ENCODE assay signal across 7 cellular contexts in the genomic region with DNA sequence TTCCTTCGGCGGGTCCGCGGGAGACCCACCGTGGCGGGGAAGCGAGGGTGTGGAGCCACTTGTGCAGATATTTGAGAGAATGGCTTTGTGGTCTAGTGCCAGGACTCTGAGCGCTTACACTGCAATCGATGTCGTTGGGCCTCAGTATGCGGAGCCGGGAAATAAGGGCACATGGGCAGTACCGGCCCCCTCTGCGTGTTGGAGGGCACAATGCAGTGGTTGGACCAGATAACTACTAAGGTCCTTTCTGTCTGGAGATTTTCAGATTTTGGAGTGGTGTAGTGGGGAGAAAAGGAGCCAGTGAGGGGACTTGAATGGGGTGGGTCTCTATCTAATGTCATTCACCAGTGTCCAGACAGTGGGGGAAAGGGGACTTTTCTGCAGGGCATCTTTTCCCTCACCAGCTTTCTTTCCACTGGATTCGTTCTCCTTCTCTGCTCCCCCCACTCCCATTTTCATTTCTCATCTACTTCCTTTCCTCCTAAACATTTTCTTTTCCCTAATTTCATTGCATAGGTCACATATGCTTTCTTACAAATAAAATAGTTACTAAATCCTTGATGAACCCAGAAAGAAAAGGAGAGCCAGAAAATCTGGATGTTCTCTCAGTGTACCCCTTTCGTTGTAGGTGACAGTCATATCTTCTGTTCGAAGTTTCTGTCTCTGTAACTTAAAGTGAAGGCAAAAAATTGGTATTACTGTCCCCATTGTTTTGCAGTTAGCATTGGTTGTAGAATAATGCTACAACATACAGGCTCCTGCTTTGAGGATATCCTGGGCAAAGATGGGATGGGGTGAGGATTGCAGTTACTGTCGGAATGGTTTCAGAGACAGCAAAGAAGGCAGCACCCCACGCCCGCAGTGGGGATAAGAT. TPM values are rescaled to one million over a fixed set of nuclear protein-coding genes. Genes with fewer than 3 reads are reported as not detected.
DNase-seq lines count a peak whose midpoint lies in the region; ATAC-seq and TF ChIP-seq lines count a peak whose summit lies in the region.

No MANE protein-coding gene starts in this region.

- 48% methylated on average over 13 of the region's 20 CpGs for WGBS in mammary epithelial cell (ENCODE audit: low coverage, missing lambda C conversion rate)

- in situ Hi-C loops in mammary epithelial cell (cut with MboI; ENCODE audit: low sequenced_read_pairs in 2 of 2), result loop anchor here in 1 of 2 donors (5.0 kb wide), 1 partner anchor 123 kb away; no protein-coding TSS in a partner anchor

- intact Hi-C loops in mammary epithelial cell (cut with micrococcal nuclease), result loop anchor here (2.0 to 10.0 kb wide), 5 partner anchors 43 to 445 kb away; partner anchors contain the start of gene RPS6KC1

- H3K4me2 ChIP-seq in mammary epithelial cell (ENCODE audit: insufficient read depth, low read depth, low read length), result peak overlapping the region; percentile 94

- no TSS peak for BruUV-seq in mammary epithelial cell (replicated peaks; lab: Mats Ljungman, UMichigan)

- H3K9me3 ChIP-seq in ES-I3 (ENCODE audit: control insufficient read depth, insufficient read depth, low read length) (no peaks in the 10 kb centered on the region), mammary epithelial cell (replicated peaks; ENCODE audit: insufficient read depth, low read length) (no peaks in the 10 kb centered on the region), mucosa of stomach (ENCODE audit: control insufficient read depth, low read length) (no peaks in the 10 kb centered on the region)

- CTCF ChIA-PET in mammary epithelial cell (lab: Charles Lee; ENCODE audit: low non-redundant PET), result interaction anchor here (0.6 kb wide), 1 partner anchor 30 kb away, joined by 8 read pairs; no protein-coding TSS in a partner anchor

- H3K36me3 ChIP-seq in ES-I3 (ENCODE audit: insufficient read depth, low read length) (peaks cover 12% of the 10 kb centered on the region), mammary epithelial cell (ENCODE audit: insufficient read depth, low read length) (no peaks in the 10 kb centered on the region), mucosa of stomach (ENCODE audit: control insufficient read depth, insufficient read depth, low read length) (no peaks in the 10 kb centered on the region)

- no peaks in the 10 kb centered on the region for H3K79me2 ChIP-seq in mammary epithelial cell (ENCODE audit: insufficient read depth, low read length)

- no peak overlapping the region for H2AFZ ChIP-seq in mammary epithelial cell (ENCODE audit: low read depth, low read length)

- TF ChIP-seq CTCF in LNCaP clone FGC (IDR thresholded peaks at IDR 0.05; ENCODE audit: control insufficient read depth, extremely low read depth, insufficient read depth) (no peak), mammary epithelial cell (conservative IDR thresholded peaks at IDR 0.05 in 1 of 2, IDR thresholded peaks at IDR 0.05 in 1 of 2; ENCODE audit: extremely low read depth in 1 of 2, insufficient read depth in 1 of 2, low read depth in 1 of 2, low read length in 2 of 2) (no peak)

- DNase-seq in LNCaP clone FGC (ENCODE audit: low read depth) (no peak), mammary epithelial cell (no peak), SKM-1 treated with dmso at 0.1 percent for 144 hours (lab: John Stamatoyannopoulos, UW; ENCODE audit: unreplicated experiment) (no peak)

- H3K27me3 ChIP-seq in mammary epithelial cell (ENCODE audit: insufficient read depth, low read length) (no peaks in the 10 kb centered on the region), mucosa of stomach (ENCODE audit: control insufficient read depth, insufficient read depth, low read length) (peaks cover 18% of the 10 kb centered on the region)

- dilution Hi-C loops in mammary epithelial cell (cut with HindIII; ENCODE audit: low sequenced_read_pairs), result loop anchor here (5.0 kb wide), 1 partner anchor 123 kb away; no protein-coding TSS in a partner anchor

- H4K20me1 ChIP-seq in mammary epithelial cell (ENCODE audit: insufficient read depth, low read length), result no peaks in the 10 kb centered on the region

- H3K4me3 ChIP-seq in LNCaP clone FGC (ENCODE audit: low read depth, low read length), result peak overlapping the region; percentile 75
- H3K4me3 ChIP-seq in mammary epithelial cell (replicated peaks in 1 of 3; ENCODE audit: insufficient read depth in 1 of 3, low read depth in 2 of 3, low read length in 3 of 3), result peak overlapping the region; percentile 66 to 73 (median 69)
- peak overlapping the region; percentile 83 for H3K4me3 ChIP-seq in mucosa of stomach (ENCODE audit: low read length)

- no peak for ATAC-seq in HG03565 (IDR thresholded peaks at IDR 0.05; ENCODE audit: unreplicated experiment)
- ATAC-seq in GM21529 (IDR thresholded peaks at IDR 0.05; ENCODE audit: unreplicated experiment), result no peak

- H3K9ac ChIP-seq in ES-I3 (ENCODE audit: low read depth, low read length) (peak overlapping the region; percentile 90), mammary epithelial cell (ENCODE audit: insufficient read depth, low read length) (peak overlapping the region; percentile 78), mucosa of stomach (ENCODE audit: low read length) (peak overlapping the region; percentile 97)

- peak overlapping the region; percentile 84 for H3K27ac ChIP-seq in mammary epithelial cell (ENCODE audit: insufficient read depth, low read depth, low read length)

- peaks cover 54% of the 10 kb centered on the region for H3K4me1 ChIP-seq in ES-I3 (ENCODE audit: insufficient read depth, low read length)
- H3K4me1 ChIP-seq in mammary epithelial cell (ENCODE audit: insufficient read depth, low read length), result peaks cover 24% of the 10 kb centered on the region
- peaks cover 38% of the 10 kb centered on the region for H3K4me1 ChIP-seq in mucosa of stomach (ENCODE audit: control insufficient read depth, insufficient read depth, low read length)

RNA-seq across cellular contexts. Expression of gene ATF3, which starts 1.4 kb away (rescaled TPM):
- 10 to 100 TPM in 1 of 2 donors, 1 to 10 TPM in 1; 3.5 to 17.8 TPM for total RNA-seq in mammary epithelial cell
- 1.3 TPM for polyA plus RNA-seq in mammary epithelial cell
- polyA minus RNA-seq in mammary epithelial cell, result 2.3 TPM
